Comparison of ENCODE assay signal across 19 cellular contexts in the genomic region with DNA sequence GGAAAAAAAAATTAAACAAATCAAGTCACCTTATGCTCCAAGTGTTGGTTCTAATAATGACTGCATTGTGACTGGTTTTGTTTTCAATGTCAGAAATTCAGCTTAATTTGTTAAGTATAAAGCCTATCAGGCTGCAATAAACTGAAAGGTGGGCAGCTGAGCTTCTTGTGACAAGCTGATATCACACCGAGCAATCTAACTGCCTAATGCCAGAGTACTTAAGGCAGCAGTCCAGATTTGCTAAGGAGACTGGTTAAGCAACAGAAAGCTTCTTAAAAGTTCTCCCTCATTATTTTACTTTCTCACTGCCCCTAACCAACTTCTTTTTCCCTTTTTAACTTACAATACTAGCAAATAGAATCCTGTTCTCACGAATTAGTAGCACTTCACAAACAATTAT.
DNase-seq lines count a peak whose midpoint lies in the region; ATAC-seq and TF ChIP-seq lines count a peak whose summit lies in the region.
"Had no signal": no experiment of that assay in that cellular context is flagged by ENCODE, and none has a peak within 500 bp of the region (broad histone marks: within the 10 kb centered on the region; RNA-seq: fewer than 3 reads in every experiment).

No MANE protein-coding gene starts in this region.

- H3K9me3 ChIP-seq in IMR-90 (ENCODE audit: control insufficient read depth, insufficient read depth, low read length) (no peaks in the 10 kb centered on the region), prostate gland (no peaks in the 10 kb centered on the region), testis (no peaks in the 10 kb centered on the region)
- H3K9me3 ChIP-seq: BLaER1, gastrocnemius medialis, left lung, psoas muscle, upper lobe of left lung had no signal

- H3K18ac ChIP-seq in IMR-90 (ENCODE audit: low read depth, low read length): no peak overlapping the region

- H3K4me1 ChIP-seq in IMR-90 (ENCODE audit: control insufficient read depth, insufficient read depth, low read length) (no peaks in the 10 kb centered on the region), prostate gland (replicated peaks) (no peaks in the 10 kb centered on the region), testis (no peaks in the 10 kb centered on the region)
- H3K4me1 ChIP-seq: BLaER1, left lung, psoas muscle, upper lobe of left lung had no signal

- in situ Hi-C loops in IMR-90 (cut with MboI; ENCODE audit: low sequenced_read_pairs): no loop called here

- H3K4me2 ChIP-seq in IMR-90 (ENCODE audit: low read depth, low read length): no peak overlapping the region
- H3K4me2 ChIP-seq: BLaER1 had no signal

- intact Hi-C loops in IMR-90 (cut with micrococcal nuclease): no loop called here
- intact Hi-C loops in prostate gland (cut with DNase I): no loop called here
- intact Hi-C loops in testis (cut with DNase I; ENCODE audit: low total_unique reads): no loop called here

- H2BK20ac ChIP-seq in IMR-90 (ENCODE audit: low read depth, low read length): no peak overlapping the region

- no peak overlapping the region for H2BK15ac ChIP-seq in IMR-90 (ENCODE audit: low read depth, low read length)

- no TSS peak for BruUV-seq in IMR-90 (replicated peaks; lab: Mats Ljungman, UMichigan)

- H4K20me1 ChIP-seq in IMR-90 (ENCODE audit: insufficient read depth, low read length): no peaks in the 10 kb centered on the region
- H4K20me1 ChIP-seq: BLaER1 had no signal

- H3K27ac ChIP-seq in IMR-90 (ENCODE audit: insufficient read depth, low read length) (no peak overlapping the region), prostate gland (no peak overlapping the region), testis (no peak overlapping the region)
- H3K27ac ChIP-seq: BLaER1, left lung, psoas muscle, upper lobe of left lung had no signal

- no peak overlapping the region for H4K5ac ChIP-seq in IMR-90 (ENCODE audit: low read depth, low read length)

- DNase-seq in IMR-90 (peak; percentile 4), erythroblast (lab: John Stamatoyannopoulos, UW) (peak; percentile 15 to 47), prostate gland (ENCODE audit: low spot score) (peak; percentile 34), testis (no peak), mesenteric fat pad (ENCODE audit: low spot score) (no peak), C1 segment of cervical spinal cord (lab: John Stamatoyannopoulos, UW) (no peak)
- DNase-seq: activated CD4-positive, alpha-beta T cell treated with anti-CD3 and anti-CD28 coated beads for 48 hours; activated naive CD4-positive, alpha-beta T cell treated with Interleukin-2 at 50 U/mL for 16 hours; gastrocnemius medialis; left lung; naive B cell; NCI-H1105; NK-92 treated with Interleukin-12 subunit alpha and Interleukin-12 subunit beta, amount 100 ng/mL, for 24 hours; psoas muscle; stimulated activated naive CD4-positive, alpha-beta T cell; upper lobe of left lung had no signal

- H3K27me3 ChIP-seq in IMR-90 (ENCODE audit: control insufficient read depth, insufficient read depth, low read length) (no peaks in the 10 kb centered on the region), prostate gland (replicated peaks; ENCODE audit: insufficient read depth) (no peaks in the 10 kb centered on the region), testis (no peaks in the 10 kb centered on the region)
- H3K27me3 ChIP-seq: BLaER1, gastrocnemius medialis, left lung, upper lobe of left lung had no signal

- H3K9me1 ChIP-seq in IMR-90 (ENCODE audit: insufficient read depth, low read length): no peaks in the 10 kb centered on the region; the same call in 1 of the 2 replicates

- no peaks in the 10 kb centered on the region for H3K79me1 ChIP-seq in IMR-90 (ENCODE audit: low read depth in 1 of 2, low read length in 2 of 2)

- H2AFZ ChIP-seq in IMR-90 (replicated peaks; ENCODE audit: low read length, poor library complexity): no peak overlapping the region

- dilution Hi-C loops in IMR-90 (cut with HindIII; ENCODE audit: low sequenced_read_pairs, unreplicated experiment): no loop called here

- ATAC-seq in IMR-90 (ENCODE audit: low read depth): no peak
- ATAC-seq in SK-N-SH treated with all-trans-retinoic acid at 6 μM for 48 hours: peak; percentile 68
- no peak for ATAC-seq in GM18858 (IDR thresholded peaks at IDR 0.05; ENCODE audit: unreplicated experiment)
- ATAC-seq: gastrocnemius medialis, left lung, psoas muscle had no signal

- no peak overlapping the region for H3K23ac ChIP-seq in IMR-90 (ENCODE audit: low read depth, low read length)

- WGBS in IMR-90 (ENCODE audit: extremely low coverage in 2 of 2, insufficient read length in 1 of 2), 2 experiments: 67 to 100% methylated on average over 1 of the region's 2 CpGs
- WGBS in prostate gland: 14% methylated on average over 2 of the region's 2 CpGs
- WGBS in testis, 2 donors: 51 to 70% methylated on average over 2 of the region's 2 CpGs

- CTCF ChIA-PET in IMR-90 (lab: Yijun Ruan, JAX): no interaction called here

- TF ChIP-seq CTCF in IMR-90 (conservative IDR thresholded peaks at IDR 0.05; ENCODE audit: low read depth, low read length): no peak
- no peak for TF ChIP-seq CTCF in prostate gland (IDR thresholded peaks at IDR 0.05)
- no peak for TF ChIP-seq CTCF in testis (IDR thresholded peaks at IDR 0.05)

- H2AK9ac ChIP-seq in IMR-90 (replicated peaks; ENCODE audit: low read depth, low read length, poor library complexity): no peak overlapping the region

- H2AK5ac ChIP-seq in IMR-90 (ENCODE audit: low read depth, low read length): no peak overlapping the region

- H2BK120ac ChIP-seq in IMR-90 (ENCODE audit: low read depth, low read length): no peak overlapping the region

- H4K8ac ChIP-seq in IMR-90 (ENCODE audit: low read depth in 2 of 2, low read length in 2 of 2): no peak overlapping the region

- H2BK5ac ChIP-seq in IMR-90 (ENCODE audit: low read depth, low read length, poor library complexity, severe bottlenecking): no peak overlapping the region

- H3K14ac ChIP-seq in IMR-90 (replicated peaks; ENCODE audit: low read depth, low read length): no peak overlapping the region

- no peak overlapping the region for H3K4ac ChIP-seq in IMR-90 (ENCODE audit: low read depth, low read length)

- no peak for TF ChIP-seq RAD21 in IMR-90 (IDR thresholded peaks at IDR 0.05; ENCODE audit: low read length)

- no peak overlapping the region for H3K9ac ChIP-seq in IMR-90 (ENCODE audit: low read depth, low read length)
- H3K9ac ChIP-seq: BLaER1 had no signal

- H3K56ac ChIP-seq in IMR-90 (ENCODE audit: extremely low read depth, insufficient read depth, low read length): no peak overlapping the region

- no peak for TF ChIP-seq POLR2A in IMR-90 (IDR thresholded peaks at IDR 0.05; ENCODE audit: low read depth, low read length)
- TF ChIP-seq POLR2A in erythroblast (IDR thresholded peaks at IDR 0.05; ENCODE audit: low read length): no peak
- no peak for TF ChIP-seq POLR2A in prostate gland (IDR thresholded peaks at IDR 0.05)
- TF ChIP-seq POLR2A in testis (IDR thresholded peaks at IDR 0.05): no peak

- POLR2A ChIA-PET in IMR-90 (lab: Charles Lee; ENCODE audit: unreplicated experiment): no interaction called here

- H3K36me3 ChIP-seq in IMR-90 (ENCODE audit: control insufficient read depth, insufficient read depth, low read length): no peaks in the 10 kb centered on the region
- no peaks in the 10 kb centered on the region for H3K36me3 ChIP-seq in prostate gland
- H3K36me3 ChIP-seq in testis (ENCODE audit: low read depth, missing control alignments): no peaks in the 10 kb centered on the region
- H3K36me3 ChIP-seq: BLaER1, gastrocnemius medialis, left lung, upper lobe of left lung had no signal

- H3K4me3 ChIP-seq in IMR-90 (ENCODE audit: insufficient read depth, low read depth, low read length) (no peak overlapping the region), prostate gland (no peak overlapping the region), testis (no peak overlapping the region)
- H3K4me3 ChIP-seq: BLaER1, gastrocnemius medialis, left lung, psoas muscle, upper lobe of left lung had no signal

- no peak overlapping the region for H4K91ac ChIP-seq in IMR-90 (ENCODE audit: insufficient read depth, low read depth, low read length)

TF ChIP-seq in IMR-90, 13 proteins besides CTCF, POLR2A, EP300 and RAD21 (continues in another document):
- TF ChIP-seq MAZ (IDR thresholded peaks at IDR 0.05; ENCODE audit: borderline replicate concordance, low read depth, low read length) (no peak), CHD1 (IDR thresholded peaks at IDR 0.05; ENCODE audit: low read depth, low read length) (no peak), BHLHE40 (IDR thresholded peaks at IDR 0.05; ENCODE audit: low read depth, low read length) (no peak), CEBPB (IDR thresholded peaks at IDR 0.05; ENCODE audit: low read depth, low read length) (no peak), RFX5 (IDR thresholded peaks at IDR 0.05; ENCODE audit: low read depth, low read length) (no peak)
- TF ChIP-seq, protein P1, sequence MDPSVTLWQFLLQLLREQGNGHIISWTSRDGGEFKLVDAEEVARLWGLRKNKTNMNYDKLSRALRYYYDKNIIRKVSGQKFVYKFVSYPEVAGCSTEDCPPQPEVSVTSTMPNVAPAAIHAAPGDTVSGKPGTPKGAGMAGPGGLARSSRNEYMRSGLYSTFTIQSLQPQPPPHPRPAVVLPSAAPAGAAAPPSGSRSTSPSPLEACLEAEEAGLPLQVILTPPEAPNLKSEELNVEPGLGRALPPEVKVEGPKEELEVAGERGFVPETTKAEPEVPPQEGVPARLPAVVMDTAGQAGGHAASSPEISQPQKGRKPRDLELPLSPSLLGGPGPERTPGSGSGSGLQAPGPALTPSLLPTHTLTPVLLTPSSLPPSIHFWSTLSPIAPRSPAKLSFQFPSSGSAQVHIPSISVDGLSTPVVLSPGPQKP (IDR thresholded peaks at IDR 0.05; ENCODE audit: borderline replicate concordance, low read depth, low read length): no peak

TF ChIP-seq in SK-N-SH treated with all-trans-retinoic acid at 6 μM for 48 hours, 23 proteins besides CTCF, POLR2A, EP300 and RAD21 (continues in another document):
- TF ChIP-seq ARNTL (CRISPR knock-in tag; IDR thresholded peaks at IDR 0.05; ENCODE audit: borderline replicate concordance, low read depth): no peak
- TF ChIP-seq, protein P2, sequence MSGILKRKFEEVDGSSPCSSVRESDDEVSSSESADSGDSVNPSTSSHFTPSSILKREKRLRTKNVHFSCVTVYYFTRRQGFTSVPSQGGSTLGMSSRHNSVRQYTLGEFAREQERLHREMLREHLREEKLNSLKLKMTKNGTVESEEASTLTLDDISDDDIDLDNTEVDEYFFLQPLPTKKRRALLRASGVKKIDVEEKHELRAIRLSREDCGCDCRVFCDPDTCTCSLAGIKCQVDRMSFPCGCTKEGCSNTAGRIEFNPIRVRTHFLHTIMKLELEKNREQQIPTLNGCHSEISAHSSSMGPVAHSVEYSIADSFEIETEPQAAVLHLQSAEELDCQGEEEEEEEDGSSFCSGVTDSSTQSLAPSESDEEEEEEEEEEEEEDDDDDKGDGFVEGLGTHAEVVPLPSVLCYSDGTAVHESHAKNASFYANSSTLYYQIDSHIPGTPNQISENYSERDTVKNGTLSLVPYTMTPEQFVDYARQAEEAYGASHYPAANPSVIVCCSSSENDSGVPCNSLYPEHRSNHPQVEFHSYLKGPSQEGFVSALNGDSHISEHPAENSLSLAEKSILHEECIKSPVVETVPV (CRISPR knock-in tag; IDR thresholded peaks at IDR 0.05): no peak
- TF ChIP-seq ZFP3 (CRISPR knock-in tag; IDR thresholded peaks at IDR 0.05): no peak

Comparison
In these comparisons a context has a peak if more than half of its experiments do, and no peak if none do; other contexts are left out.
1. DNase-seq: peak in IMR-90 (single experiment), erythroblast (2 of 2) and prostate gland (single experiment); none in testis (single experiment), mesenteric fat pad (single experiment) and C1 segment of cervical spinal cord (0 of 14).